7 cellular contexts compared by ENCODE assay signal in the genomic region with DNA sequence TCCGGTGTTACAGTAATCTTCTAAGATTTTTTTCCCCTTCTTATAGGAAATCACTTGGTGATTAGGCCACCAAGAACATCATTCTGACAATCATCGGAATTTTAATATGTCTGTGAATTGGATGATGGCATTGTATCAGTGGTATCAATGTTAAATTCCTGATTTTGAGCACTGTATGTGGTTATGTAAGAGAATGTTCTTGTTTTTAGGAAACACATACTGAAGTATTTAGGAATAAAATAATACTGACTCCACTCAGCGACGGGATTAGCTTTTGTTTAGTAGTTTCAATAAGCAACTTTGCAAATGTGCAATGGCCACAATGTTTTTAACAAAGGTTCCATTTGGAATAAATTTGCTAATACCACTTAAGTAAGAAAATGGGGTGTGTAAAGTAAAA.
"Had no signal": no experiment of that assay in that cellular context is flagged by ENCODE, and none has a peak within 500 bp of the region (broad histone marks: within the 10 kb centered on the region; RNA-seq: fewer than 3 reads in every experiment).

No MANE protein-coding gene starts in this region.

- H3K36me3 ChIP-seq: HAP-1 had no signal

- H3K4me3 ChIP-seq: HAP-1, K562 had no signal

- ATAC-seq: HCT116, K562 had no signal

- DNase-seq: GOT3, H7, IMR-90, KG1 had no signal

- H3K4me1 ChIP-seq: HAP-1 had no signal
